17 cellular contexts compared by ENCODE assay signal in the genomic region with DNA sequence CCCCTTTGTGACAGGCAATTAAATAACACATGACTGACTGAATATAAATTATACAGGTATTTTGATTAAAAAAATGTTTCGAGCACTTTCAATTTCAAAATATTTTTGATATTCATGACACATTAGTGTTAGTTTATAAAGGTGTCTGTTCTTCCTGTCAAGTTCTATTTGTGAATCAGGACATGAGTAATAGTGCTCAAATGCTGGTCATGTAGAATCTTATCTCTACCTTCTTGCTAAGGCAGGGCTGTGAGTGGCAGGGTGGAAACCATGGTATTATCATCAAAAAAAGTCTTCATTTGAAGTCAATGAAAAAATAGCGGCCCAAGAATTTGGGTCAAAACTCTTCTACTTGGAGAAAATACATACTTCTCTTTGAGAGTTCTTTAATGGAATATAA.
DNase-seq lines count a peak whose midpoint lies in the region; ATAC-seq, FAIRE-seq and TF ChIP-seq lines count a peak whose summit lies in the region.
"Had no signal": no experiment of that assay in that cellular context is flagged by ENCODE, and none has a peak within 500 bp of the region (broad histone marks: within the 10 kb centered on the region; RNA-seq: fewer than 3 reads in every experiment).

No MANE protein-coding gene starts in this region.

- H3K23ac ChIP-seq in H9 (ENCODE audit: insufficient read length, low read depth, low read length), result no peak overlapping the region

- no peak overlapping the region for H3K4ac ChIP-seq in H9 (ENCODE audit: low read depth, low read length)

- H3K18ac ChIP-seq in H9 (ENCODE audit: insufficient read length, low read depth, low read length), result no peak overlapping the region

- no peak overlapping the region for H3K4me3 Mint-ChIP-seq in H9
- H3K4me3 Mint-ChIP-seq: CD8-positive, alpha-beta memory T cell; GM23338 had no signal

- H2BK12ac ChIP-seq in H9 (ENCODE audit: insufficient read length, low read depth, low read length), result no peak overlapping the region

- no peak overlapping the region for H2AFZ ChIP-seq in H9 (ENCODE audit: low read length)
- H2AFZ ChIP-seq: GM23338 had no signal

- no peak overlapping the region for H3K27ac ChIP-seq in H9 (ENCODE audit: insufficient read length, low read depth, low read length)
- H3K27ac ChIP-seq: BLaER1 had no signal

- no peak overlapping the region for H2BK20ac ChIP-seq in H9 (ENCODE audit: low read depth, low read length, poor library complexity, severe bottlenecking)

- DNase-seq in HPDE6-E6E7 (ENCODE audit: extremely low spot score), result peak; percentile 45
- DNase-seq in NCI-H226, result peak; percentile 76
- DNase-seq in bronchial epithelial cell (ENCODE audit: low read depth), result peak; percentile 80
- DNase-seq in iris pigment epithelial cell (ENCODE audit: low read depth), result peak; percentile 63
- no peak for DNase-seq in putamen (ENCODE audit: low spot score)
- DNase-seq in GDM1 (lab: John Stamatoyannopoulos, UW), result no peak
- no peak for DNase-seq in H9
- DNase-seq: 8988T; AML-193; Caco-2; CD8-positive, alpha-beta memory T cell; DMS53; H7 had no signal

- no peaks in the 10 kb centered on the region for H3K36me3 Mint-ChIP-seq in H9 (ENCODE audit: insufficient read depth in 1 of 3, low read depth in 3 of 3)
- H3K36me3 Mint-ChIP-seq: CD8-positive, alpha-beta memory T cell had no signal

- no peaks in the 10 kb centered on the region for H3K36me3 ChIP-seq in bronchial epithelial cell (ENCODE audit: control insufficient read depth, insufficient read depth, low read length)
- H3K36me3 ChIP-seq: BLaER1 had no signal

- no peak overlapping the region for H3K14ac ChIP-seq in H9 (ENCODE audit: insufficient read depth, low read length)

- H3K79me1 ChIP-seq in H9 (ENCODE audit: insufficient read depth, low read depth, low read length, poor library complexity, severe bottlenecking), result no peaks in the 10 kb centered on the region

- H2BK15ac ChIP-seq in H9 (ENCODE audit: low read depth, low read length), result no peak overlapping the region

- TF ChIP-seq CTCF in bronchial epithelial cell (IDR thresholded peaks at IDR 0.05; ENCODE audit: insufficient read depth, low read length, severe bottlenecking) (no peak), H9 (conservative IDR thresholded peaks at IDR 0.05) (no peak)

- no peak overlapping the region for H4K8ac ChIP-seq in H9 (replicated peaks; ENCODE audit: insufficient read length, low read depth, low read length)

- H3K27ac Mint-ChIP-seq in H9, result no peak overlapping the region
- H3K27ac Mint-ChIP-seq: CD8-positive, alpha-beta memory T cell; GM23338 had no signal

- no peak overlapping the region for H3K4me2 ChIP-seq in H9 (ENCODE audit: insufficient read depth, insufficient read length, low read length)
- H3K4me2 ChIP-seq: BLaER1, GM23338 had no signal

- WGBS in H9 (ENCODE audit: extremely low coverage, insufficient read length, low lambda C conversion rate), result no CpG with 5 or more reads among the region's 2 CpGs

- H3K23me2 ChIP-seq in H9 (ENCODE audit: insufficient read length, low read depth, low read length, poor library complexity, severe bottlenecking), result no peaks in the 10 kb centered on the region

- H3T11ph ChIP-seq in H9 (ENCODE audit: low read length), result no peak overlapping the region

- no peaks in the 10 kb centered on the region for H3K4me1 ChIP-seq in H9 (ENCODE audit: insufficient read depth, low read length)
- H3K4me1 ChIP-seq: BLaER1, Caco-2 had no signal

- ATAC-seq in HG03280 (IDR thresholded peaks at IDR 0.05; ENCODE audit: unreplicated experiment), result no peak
- ATAC-seq: GM12878, GM23338 had no signal

- H3K4me1 Mint-ChIP-seq in H9, result no peaks in the 10 kb centered on the region
- H3K4me1 Mint-ChIP-seq: CD8-positive, alpha-beta memory T cell; GM23338 had no signal

- no peak overlapping the region for H2BK5ac ChIP-seq in H9 (ENCODE audit: insufficient read length, low read length)

- no peak for FAIRE-seq in bronchial epithelial cell (lab: Jason Lieb, UNC)
- FAIRE-seq: GM12878 had no signal

- no peak overlapping the region for H4K5ac ChIP-seq in H9 (ENCODE audit: insufficient read length, low read depth, low read length)

- no peaks in the 10 kb centered on the region for H3K79me2 ChIP-seq in H9 (ENCODE audit: insufficient read depth, low read length)

- no peak overlapping the region for H4K91ac ChIP-seq in H9 (ENCODE audit: insufficient read length, low read depth, low read length)

- no peaks in the 10 kb centered on the region; the same call in 1 of the 2 replicates for H3K27me3 Mint-ChIP-seq in H9 (ENCODE audit: low read depth)
- H3K27me3 Mint-ChIP-seq: CD8-positive, alpha-beta memory T cell had no signal

- H3K9ac ChIP-seq in H9 (ENCODE audit: extremely low read depth, insufficient read length, low read length), result no peak overlapping the region
- H3K9ac ChIP-seq: BLaER1 had no signal

- H3K27me3 ChIP-seq in bronchial epithelial cell (ENCODE audit: control insufficient read depth, insufficient read depth, low read length) (no peaks in the 10 kb centered on the region), H9 (ENCODE audit: insufficient read depth, low read length) (no peaks in the 10 kb centered on the region)
- H3K27me3 ChIP-seq: BLaER1 had no signal

- H2AK5ac ChIP-seq in H9 (ENCODE audit: insufficient read length, low read length), result no peak overlapping the region

- H3K56ac ChIP-seq in H9 (ENCODE audit: insufficient read length, low read depth, low read length), result no peak overlapping the region

- no peak overlapping the region for H2BK120ac ChIP-seq in H9 (ENCODE audit: low read depth, low read length, poor library complexity, severe bottlenecking)

- H3K9me3 ChIP-seq in H9 (ENCODE audit: control insufficient read depth, low read depth, low read length), result no peaks in the 10 kb centered on the region
- H3K9me3 ChIP-seq: BLaER1, Caco-2 had no signal

- no peak overlapping the region for H3K4me3 ChIP-seq in bronchial epithelial cell (ENCODE audit: low read depth, low read length)
- H3K4me3 ChIP-seq: BLaER1, GM12878, GM23338 had no signal

- H3K9me3 Mint-ChIP-seq in H9, result no peaks in the 10 kb centered on the region
- H3K9me3 Mint-ChIP-seq: GM23338 had no signal

- no peaks in the 10 kb centered on the region for H4K20me1 ChIP-seq in H9 (ENCODE audit: control insufficient read depth, insufficient read depth, insufficient read length)
- H4K20me1 ChIP-seq: BLaER1 had no signal

Comparison
In these comparisons a context has a peak if more than half of its experiments do, and no peak if none do; other contexts are left out.
1. DNase-seq: peak in HPDE6-E6E7 (single experiment), NCI-H226 (single experiment), bronchial epithelial cell (single experiment) and iris pigment epithelial cell (single experiment); none in putamen (single experiment), GDM1 (single experiment) and H9 (single experiment).